ENCODE assay signal across 19 cellular contexts in genomic region chr10:74383617-74384016, GRCh38.
"Had no signal": no experiment of that assay in that cellular context is flagged by ENCODE, and none has a peak within 500 bp of the region (broad histone marks: within the 10 kb centered on the region; RNA-seq: fewer than 3 reads in every experiment).

No MANE protein-coding gene starts in this region.

- H3K36me3 ChIP-seq: adrenal gland, esophagus muscularis mucosa, gastroesophageal sphincter, heart right ventricle, left ventricle myocardium inferior, pancreas, right lobe of liver, tibial nerve had no signal

- H3K4me3 Mint-ChIP-seq: memory B cell, natural killer cell had no signal

- H3K27me3 ChIP-seq: adrenal gland, esophagus muscularis mucosa, gastroesophageal sphincter, heart right ventricle, pancreas, right lobe of liver, tibial nerve had no signal

- DNase-seq: activated CD4-positive, alpha-beta T cell treated with anti-CD3 and anti-CD28 coated beads, Interleukin-2, amount 50 U/mL, for 4 hours; activated naive CD4-positive, alpha-beta T cell treated with Interleukin-2 at 50 U/mL for 16 hours; adrenal gland; effector CD8-positive, alpha-beta T cell; heart right ventricle; left ventricle myocardium inferior; natural killer cell; pancreas; right lobe of liver; stimulated activated naive CD4-positive, alpha-beta T cell treated with Interleukin-2 at 50 U/mL for 16 hours had no signal

- H3K9me3 ChIP-seq: adrenal gland, esophagus muscularis mucosa, gastroesophageal sphincter, heart right ventricle, left ventricle myocardium inferior, pancreas, right lobe of liver, tibial nerve had no signal

- H3K36me3 Mint-ChIP-seq: natural killer cell had no signal

- H3K27ac ChIP-seq: adrenal gland, esophagus muscularis mucosa, gastroesophageal sphincter, heart right ventricle, left ventricle myocardium inferior, pancreas, right lobe of liver, SK-N-MC, tibial nerve had no signal

- H3K27me3 Mint-ChIP-seq: memory B cell had no signal

- H3K4me3 ChIP-seq: adrenal gland, esophagus muscularis mucosa, gastroesophageal sphincter, heart right ventricle, left ventricle myocardium inferior, pancreas, right lobe of liver, SK-N-MC, tibial nerve had no signal

- H3K4me1 ChIP-seq: adrenal gland, esophagus muscularis mucosa, gastroesophageal sphincter, heart right ventricle, left ventricle myocardium inferior, pancreas, right lobe of liver, tibial nerve had no signal

- H3K27ac Mint-ChIP-seq: natural killer cell had no signal

- ATAC-seq: gastroesophageal sphincter, heart right ventricle, natural killer cell, pancreas, right lobe of liver had no signal

- FAIRE-seq: bronchial epithelial cell, endothelial cell of umbilical vein, pancreas, urothelium cell line had no signal

- H3K9me3 Mint-ChIP-seq: activated T-helper 2 cell treated with anti-CD3 and anti-CD28 coated beads, Interferon-gamma antibody, Interleukin-2, Interleukin-4, amounts not matched to agents 10 μg/mL and 5 μg/mL and 100 μg/mL, durations not matched to agents 14 hours and 24 hours and 36 hours; natural killer cell had no signal
